ENCODE assay signal across 12 cellular contexts in the genomic region with DNA sequence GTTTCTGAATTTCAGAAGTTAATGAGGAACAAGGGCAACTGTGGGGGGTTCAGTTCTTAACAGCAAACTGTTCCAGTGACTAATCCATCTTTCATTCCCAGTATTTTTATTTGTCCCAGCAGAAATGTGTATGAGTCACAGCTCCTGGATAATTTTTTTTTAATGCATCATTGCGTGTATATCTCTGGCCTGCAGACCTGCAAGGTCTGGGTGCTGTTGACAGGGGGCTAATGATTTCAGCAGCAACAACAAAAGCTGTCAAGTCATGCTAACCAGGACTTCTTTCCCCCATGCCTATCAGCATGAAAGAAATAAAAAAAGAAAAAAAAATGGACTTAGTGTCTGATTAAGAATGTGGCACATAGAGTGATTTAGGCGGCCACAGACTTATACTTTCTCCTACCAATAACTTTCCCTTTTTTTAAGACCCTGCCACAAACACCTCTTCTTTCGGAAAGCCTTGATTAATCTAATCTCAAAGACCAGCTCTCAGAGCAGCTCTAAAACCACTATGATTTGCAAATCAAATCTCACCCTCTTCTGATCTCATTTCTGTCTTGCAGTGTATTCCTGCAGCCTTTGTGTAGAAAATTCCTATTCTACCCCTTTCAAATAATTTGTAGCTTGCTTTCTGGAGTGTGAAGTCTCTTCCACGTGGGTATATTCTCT. TPM values are rescaled to one million over a fixed set of nuclear protein-coding genes. Genes with fewer than 3 reads are reported as not detected.
A peak's percentile ranks its signal among the peaks of the same experiment; 100 is the strongest.
DNase-seq lines count a peak whose midpoint lies in the region; ATAC-seq and TF ChIP-seq lines count a peak whose summit lies in the region.
"Had no signal": no experiment of that assay in that cellular context is flagged by ENCODE, and none has a peak within 500 bp of the region (broad histone marks: within the 10 kb centered on the region; RNA-seq: fewer than 3 reads in every experiment).

No MANE protein-coding gene starts in this region.

- H3K27me3 ChIP-seq in MG63, result no peaks in the 10 kb centered on the region

- TF ChIP-seq CTCF in astrocyte of the spinal cord (IDR thresholded peaks at IDR 0.05; ENCODE audit: low read depth, low read length), result no peak

- peak; percentile 70 for DNase-seq in COLO829 (ENCODE audit: low spot score)
- peak; percentile 63 for DNase-seq in MG63
- peak; percentile 80 for DNase-seq in astrocyte of the spinal cord (ENCODE audit: low read depth, low spot score)
- DNase-seq in lung microvascular endothelial cell (ENCODE audit: low read depth in 2 of 2), result peak; percentile 75 to 81
- no peak for DNase-seq in NCI-H146 (lab: John Stamatoyannopoulos, UW)
- DNase-seq in NCI-H2081 (lab: John Stamatoyannopoulos, UW), result no peak
- DNase-seq: activated CD8-positive, alpha-beta T cell treated with anti-CD3 and anti-CD28 coated beads, Interleukin-2, amount 10 ng/mL, durations not matched to agents 7 days and 5 days; Kasumi-1; NCI-H524; T-cell had no signal

- H3K9me3 ChIP-seq in MG63, result no peaks in the 10 kb centered on the region

- no peaks in the 10 kb centered on the region for H3K36me3 ChIP-seq in MG63

- ATAC-seq in GM18873 (IDR thresholded peaks at IDR 0.05; ENCODE audit: low FRiP score, unreplicated experiment) (no peak), HG02870 (IDR thresholded peaks at IDR 0.05; ENCODE audit: unreplicated experiment) (no peak)
- ATAC-seq: activated CD8-positive, alpha-beta T cell treated with anti-CD3 and anti-CD28 coated beads, Interleukin-2, amount 10 ng/mL, durations not matched to agents 7 days and 5 days; T-cell had no signal

- H3K4me3 ChIP-seq in MG63 (no peak overlapping the region), astrocyte of the spinal cord (ENCODE audit: low read depth, low read length) (no peak overlapping the region)

- in situ Hi-C loops in astrocyte of the spinal cord (cut with HindIII; ENCODE audit: low sequenced_read_pairs), result no loop called here

RNA-seq across cellular contexts. Expression of gene PREX1, which starts 14.2 kb away (rescaled TPM):
- 5.2 and 5.8 TPM in 2 replicates for total RNA-seq in MG63 (2014; rRNA removed; shearing (Covaris generic); ENCODE audit: low replicate concordance)
- 33.1 and 42.9 TPM in 2 replicates for total RNA-seq in lung microvascular endothelial cell

Comparison
In these comparisons a context has a peak if more than half of its experiments do, and no peak if none do; other contexts are left out.
1. DNase-seq: peak in COLO829 (single experiment), MG63 (single experiment), astrocyte of the spinal cord (single experiment) and lung microvascular endothelial cell (2 of 2); none in NCI-H146 (single experiment) and NCI-H2081 (0 of 2).